1 cellular context compared by ENCODE assay signal in the genomic region with DNA sequence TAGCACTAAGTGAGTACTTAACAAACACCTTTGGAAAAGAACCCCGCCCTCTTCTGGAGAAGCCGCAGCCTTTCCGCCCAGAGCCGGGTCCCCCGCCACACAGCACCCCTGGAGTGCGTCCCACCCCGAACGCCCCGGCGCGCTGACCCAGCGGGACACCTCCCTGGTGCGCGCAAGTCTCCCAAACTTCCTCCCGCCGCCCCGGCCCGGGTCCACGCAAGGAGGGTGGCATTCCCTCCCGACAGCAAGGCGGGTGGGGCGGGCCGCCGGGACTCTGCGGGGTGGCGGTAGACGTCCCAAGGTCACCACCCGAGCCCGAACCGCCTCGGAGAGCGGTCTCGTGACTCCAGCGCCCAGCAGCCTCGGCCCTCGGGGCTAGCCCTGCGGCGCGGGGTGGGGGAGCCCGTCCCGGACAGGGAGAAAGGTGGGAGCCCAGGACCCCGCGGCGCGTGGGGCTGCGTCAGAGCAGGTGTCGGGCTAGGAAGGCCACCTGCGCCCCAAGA.
TF ChIP-seq lines count a peak whose summit lies in the region.

No MANE protein-coding gene starts in this region.

TF ChIP-seq in HepG2, 621 proteins besides CTCF, POLR2A, EP300 and RAD21 (continued from another document and continues in another):
- no peak for TF ChIP-seq HES4 (CRISPR knock-in tag; IDR thresholded peaks at IDR 0.05; ENCODE audit: borderline replicate concordance)
- peak; percentile 88 for TF ChIP-seq AGO2 (optimal IDR thresholded peaks at IDR 0.05; ENCODE audit: low read depth, low read length)
- 0 out of 2 replicates have a peak, but pooled peaks have one; percentile 50 for TF ChIP-seq ESRRA (CRISPR knock-in tag; IDR thresholded peaks at IDR 0.05; ENCODE audit: low read depth)
- TF ChIP-seq HDAC1 (CRISPR knock-in tag; IDR thresholded peaks at IDR 0.05), result peak; percentile 80
- TF ChIP-seq, protein P1, sequence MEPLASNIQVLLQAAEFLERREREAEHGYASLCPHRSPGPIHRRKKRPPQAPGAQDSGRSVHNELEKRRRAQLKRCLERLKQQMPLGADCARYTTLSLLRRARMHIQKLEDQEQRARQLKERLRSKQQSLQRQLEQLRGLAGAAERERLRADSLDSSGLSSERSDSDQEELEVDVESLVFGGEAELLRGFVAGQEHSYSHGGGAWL (CRISPR knock-in tag; IDR thresholded peaks at IDR 0.05), result 0 out of 2 replicates have a peak, but pooled peaks have one; percentile 50
- peak; percentile 46; the same call in 1 of the 2 replicates for TF ChIP-seq ARHGAP35 (CRISPR knock-in tag; IDR thresholded peaks at IDR 0.05; ENCODE audit: borderline replicate concordance)
- no peak for TF ChIP-seq MTA3 (CRISPR knock-in tag; IDR thresholded peaks at IDR 0.05)
- TF ChIP-seq MTA1 (CRISPR knock-in tag; IDR thresholded peaks at IDR 0.05; ENCODE audit: borderline replicate concordance), result no peak
- TF ChIP-seq NFE2L1 (CRISPR knock-in tag; IDR thresholded peaks at IDR 0.05; ENCODE audit: borderline replicate concordance), result 0 out of 2 replicates have a peak, but pooled peaks have one; percentile 65
- 0 out of 2 replicates have a peak, but pooled peaks have one; percentile 30 for TF ChIP-seq RFXANK (CRISPR knock-in tag; IDR thresholded peaks at IDR 0.05)
- TF ChIP-seq RARG (CRISPR knock-in tag; IDR thresholded peaks at IDR 0.05; ENCODE audit: low read depth), result no peak
- no peak; the same call in 1 of the 2 replicates for TF ChIP-seq ATF7-NPFF (CRISPR knock-in tag; IDR thresholded peaks at IDR 0.05; ENCODE audit: low read depth)
- no peak for TF ChIP-seq ZNF441 (CRISPR knock-in tag; IDR thresholded peaks at IDR 0.05; ENCODE audit: borderline replicate concordance)
- no peak for TF ChIP-seq ZNF616 (CRISPR knock-in tag; IDR thresholded peaks at IDR 0.05; ENCODE audit: low read depth)
- TF ChIP-seq ZFP82 (CRISPR knock-in tag; IDR thresholded peaks at IDR 0.05; ENCODE audit: borderline replicate concordance), result peak; percentile 42; the same call in 1 of the 2 replicates
- peak; percentile 82 for TF ChIP-seq FOXC1 (CRISPR knock-in tag; IDR thresholded peaks at IDR 0.05; ENCODE audit: borderline replicate concordance)
- no peak for TF ChIP-seq ZNF260 (CRISPR knock-in tag; IDR thresholded peaks at IDR 0.05; ENCODE audit: borderline replicate concordance, low read depth)
- TF ChIP-seq MEF2D (CRISPR knock-in tag; IDR thresholded peaks at IDR 0.05), result peak; percentile 29; the same call in 1 of the 2 replicates
- TF ChIP-seq TMF1 (CRISPR knock-in tag; IDR thresholded peaks at IDR 0.05; ENCODE audit: low read depth), result no peak
- 0 out of 2 replicates have a peak, but pooled peaks have one; percentile 48 for TF ChIP-seq KAT7 (CRISPR knock-in tag; IDR thresholded peaks at IDR 0.05; ENCODE audit: borderline replicate concordance)
- TF ChIP-seq, protein P2, sequence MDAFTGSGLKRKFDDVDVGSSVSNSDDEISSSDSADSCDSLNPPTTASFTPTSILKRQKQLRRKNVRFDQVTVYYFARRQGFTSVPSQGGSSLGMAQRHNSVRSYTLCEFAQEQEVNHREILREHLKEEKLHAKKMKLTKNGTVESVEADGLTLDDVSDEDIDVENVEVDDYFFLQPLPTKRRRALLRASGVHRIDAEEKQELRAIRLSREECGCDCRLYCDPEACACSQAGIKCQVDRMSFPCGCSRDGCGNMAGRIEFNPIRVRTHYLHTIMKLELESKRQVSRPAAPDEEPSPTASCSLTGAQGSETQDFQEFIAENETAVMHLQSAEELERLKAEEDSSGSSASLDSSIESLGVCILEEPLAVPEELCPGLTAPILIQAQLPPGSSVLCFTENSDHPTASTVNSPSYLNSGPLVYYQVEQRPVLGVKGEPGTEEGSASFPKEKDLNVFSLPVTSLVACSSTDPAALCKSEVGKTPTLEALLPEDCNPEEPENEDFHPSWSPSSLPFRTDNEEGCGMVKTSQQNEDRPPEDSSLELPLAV (CRISPR knock-in tag; conservative IDR thresholded peaks at IDR 0.05; ENCODE audit: low read depth), result no peak
- 0 out of 2 replicates have a peak, but pooled peaks have one; percentile 9 for TF ChIP-seq ZNF543 (CRISPR knock-in tag; IDR thresholded peaks at IDR 0.05)
- TF ChIP-seq, protein P3, sequence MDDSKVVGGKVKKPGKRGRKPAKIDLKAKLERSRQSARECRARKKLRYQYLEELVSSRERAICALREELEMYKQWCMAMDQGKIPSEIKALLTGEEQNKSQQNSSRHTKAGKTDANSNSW (CRISPR knock-in tag; IDR thresholded peaks at IDR 0.05; ENCODE audit: borderline replicate concordance), result no peak
- TF ChIP-seq, protein P4, sequence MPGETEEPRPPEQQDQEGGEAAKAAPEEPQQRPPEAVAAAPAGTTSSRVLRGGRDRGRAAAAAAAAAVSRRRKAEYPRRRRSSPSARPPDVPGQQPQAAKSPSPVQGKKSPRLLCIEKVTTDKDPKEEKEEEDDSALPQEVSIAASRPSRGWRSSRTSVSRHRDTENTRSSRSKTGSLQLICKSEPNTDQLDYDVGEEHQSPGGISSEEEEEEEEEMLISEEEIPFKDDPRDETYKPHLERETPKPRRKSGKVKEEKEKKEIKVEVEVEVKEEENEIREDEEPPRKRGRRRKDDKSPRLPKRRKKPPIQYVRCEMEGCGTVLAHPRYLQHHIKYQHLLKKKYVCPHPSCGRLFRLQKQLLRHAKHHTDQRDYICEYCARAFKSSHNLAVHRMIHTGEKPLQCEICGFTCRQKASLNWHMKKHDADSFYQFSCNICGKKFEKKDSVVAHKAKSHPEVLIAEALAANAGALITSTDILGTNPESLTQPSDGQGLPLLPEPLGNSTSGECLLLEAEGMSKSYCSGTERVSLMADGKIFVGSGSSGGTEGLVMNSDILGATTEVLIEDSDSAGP (CRISPR knock-in tag; IDR thresholded peaks at IDR 0.05; ENCODE audit: borderline replicate concordance), result peak; percentile 80; the same call in 1 of the 2 replicates
- TF ChIP-seq, protein P5, sequence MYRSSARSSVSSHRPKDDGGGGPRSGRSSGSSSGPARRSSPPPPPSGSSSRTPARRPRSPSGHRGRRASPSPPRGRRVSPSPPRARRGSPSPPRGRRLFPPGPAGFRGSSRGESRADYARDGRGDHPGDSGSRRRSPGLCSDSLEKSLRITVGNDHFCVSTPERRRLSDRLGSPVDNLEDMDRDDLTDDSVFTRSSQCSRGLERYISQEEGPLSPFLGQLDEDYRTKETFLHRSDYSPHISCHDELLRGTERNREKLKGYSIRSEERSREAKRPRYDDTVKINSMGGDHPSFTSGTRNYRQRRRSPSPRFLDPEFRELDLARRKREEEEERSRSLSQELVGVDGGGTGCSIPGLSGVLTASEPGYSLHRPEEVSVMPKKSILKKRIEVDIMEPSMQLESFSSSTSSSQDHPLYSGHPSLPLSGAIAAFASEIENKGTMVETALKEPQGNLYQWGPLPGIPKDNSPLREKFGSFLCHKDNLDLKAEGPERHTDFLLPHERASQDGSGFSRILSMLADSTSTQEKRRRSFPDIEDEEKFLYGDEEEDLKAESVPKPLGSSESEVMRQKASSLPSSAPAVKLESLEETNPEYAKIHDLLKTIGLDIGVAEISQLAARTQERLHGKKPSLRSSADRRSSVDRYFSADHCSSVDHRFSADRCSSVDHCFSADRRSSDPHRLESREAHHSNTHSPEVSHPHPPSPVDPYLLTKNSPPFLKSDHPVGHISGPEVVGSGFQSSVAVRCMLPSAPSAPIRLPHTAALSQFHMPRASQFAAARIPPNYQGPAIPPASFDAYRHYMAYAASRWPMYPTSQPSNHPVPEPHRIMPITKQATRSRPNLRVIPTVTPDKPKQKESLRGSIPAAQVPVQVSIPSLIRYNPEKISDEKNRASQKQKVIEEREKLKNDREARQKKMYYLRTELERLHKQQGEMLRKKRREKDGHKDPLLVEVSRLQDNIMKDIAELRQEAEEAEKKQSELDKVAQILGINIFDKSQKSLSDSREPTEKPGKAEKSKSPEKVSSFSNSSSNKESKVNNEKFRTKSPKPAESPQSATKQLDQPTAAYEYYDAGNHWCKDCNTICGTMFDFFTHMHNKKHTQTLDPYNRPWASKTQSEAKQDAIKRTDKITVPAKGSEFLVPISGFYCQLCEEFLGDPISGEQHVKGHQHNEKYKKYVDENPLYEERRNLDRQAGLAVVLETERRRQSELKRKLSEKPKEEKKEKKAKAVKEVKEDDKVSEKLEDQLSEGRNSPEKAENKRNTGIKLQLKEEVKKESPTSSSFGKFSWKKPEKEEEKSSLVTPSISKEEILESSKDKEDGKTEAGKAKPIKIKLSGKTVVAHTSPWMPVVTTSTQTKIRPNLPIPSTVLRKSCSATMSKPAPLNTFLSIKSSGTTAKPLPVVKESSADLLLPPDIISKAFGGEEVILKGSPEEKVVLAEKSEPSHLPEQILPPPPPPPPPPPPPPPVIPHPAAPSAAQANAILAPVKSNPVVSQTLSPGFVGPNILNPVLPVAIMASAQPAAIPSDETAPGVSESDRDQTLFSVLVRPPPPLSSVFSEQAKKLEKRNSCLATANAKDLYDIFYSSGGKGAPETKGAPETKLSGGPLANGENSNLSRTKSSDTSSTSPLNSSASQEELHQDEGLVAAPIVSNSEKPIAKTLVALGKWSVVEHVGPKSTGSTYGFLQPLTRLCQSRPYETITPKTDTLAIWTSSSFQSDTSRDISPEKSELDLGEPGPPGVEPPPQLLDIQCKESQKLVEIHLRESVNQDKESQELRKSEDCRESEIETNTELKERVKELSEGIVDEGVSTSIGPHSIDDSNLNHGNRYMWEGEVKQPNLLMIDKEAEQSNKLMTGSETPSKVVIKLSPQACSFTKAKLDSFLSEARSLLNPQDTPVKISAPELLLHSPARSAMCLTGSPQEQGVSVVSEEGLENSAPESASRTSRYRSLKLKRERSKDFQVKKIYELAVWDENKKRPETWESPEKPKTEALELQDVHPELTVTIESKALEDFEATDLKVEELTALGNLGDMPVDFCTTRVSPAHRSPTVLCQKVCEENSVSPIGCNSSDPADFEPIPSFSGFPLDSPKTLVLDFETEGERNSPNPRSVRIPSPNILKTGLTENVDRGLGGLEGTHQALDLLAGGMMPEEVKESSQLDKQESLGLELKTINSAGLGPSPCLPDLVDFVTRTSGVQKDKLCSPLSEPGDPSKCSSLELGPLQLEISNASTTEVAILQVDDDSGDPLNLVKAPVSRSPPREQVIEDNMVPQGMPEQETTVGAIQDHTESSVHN (CRISPR knock-in tag; IDR thresholded peaks at IDR 0.05), result no peak
- no peak for TF ChIP-seq SOX6 (IDR thresholded peaks at IDR 0.05)
- TF ChIP-seq SOX6 (CRISPR knock-in tag; IDR thresholded peaks at IDR 0.05), result peak; percentile 54
- no peak for TF ChIP-seq PHB2 (IDR thresholded peaks at IDR 0.05; ENCODE audit: partially characterized antibody)
- TF ChIP-seq, protein P6, sequence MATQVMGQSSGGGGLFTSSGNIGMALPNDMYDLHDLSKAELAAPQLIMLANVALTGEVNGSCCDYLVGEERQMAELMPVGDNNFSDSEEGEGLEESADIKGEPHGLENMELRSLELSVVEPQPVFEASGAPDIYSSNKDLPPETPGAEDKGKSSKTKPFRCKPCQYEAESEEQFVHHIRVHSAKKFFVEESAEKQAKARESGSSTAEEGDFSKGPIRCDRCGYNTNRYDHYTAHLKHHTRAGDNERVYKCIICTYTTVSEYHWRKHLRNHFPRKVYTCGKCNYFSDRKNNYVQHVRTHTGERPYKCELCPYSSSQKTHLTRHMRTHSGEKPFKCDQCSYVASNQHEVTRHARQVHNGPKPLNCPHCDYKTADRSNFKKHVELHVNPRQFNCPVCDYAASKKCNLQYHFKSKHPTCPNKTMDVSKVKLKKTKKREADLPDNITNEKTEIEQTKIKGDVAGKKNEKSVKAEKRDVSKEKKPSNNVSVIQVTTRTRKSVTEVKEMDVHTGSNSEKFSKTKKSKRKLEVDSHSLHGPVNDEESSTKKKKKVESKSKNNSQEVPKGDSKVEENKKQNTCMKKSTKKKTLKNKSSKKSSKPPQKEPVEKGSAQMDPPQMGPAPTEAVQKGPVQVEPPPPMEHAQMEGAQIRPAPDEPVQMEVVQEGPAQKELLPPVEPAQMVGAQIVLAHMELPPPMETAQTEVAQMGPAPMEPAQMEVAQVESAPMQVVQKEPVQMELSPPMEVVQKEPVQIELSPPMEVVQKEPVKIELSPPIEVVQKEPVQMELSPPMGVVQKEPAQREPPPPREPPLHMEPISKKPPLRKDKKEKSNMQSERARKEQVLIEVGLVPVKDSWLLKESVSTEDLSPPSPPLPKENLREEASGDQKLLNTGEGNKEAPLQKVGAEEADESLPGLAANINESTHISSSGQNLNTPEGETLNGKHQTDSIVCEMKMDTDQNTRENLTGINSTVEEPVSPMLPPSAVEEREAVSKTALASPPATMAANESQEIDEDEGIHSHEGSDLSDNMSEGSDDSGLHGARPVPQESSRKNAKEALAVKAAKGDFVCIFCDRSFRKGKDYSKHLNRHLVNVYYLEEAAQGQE (IDR thresholded peaks at IDR 0.05; ENCODE audit: borderline replicate concordance in 1 of 2, low read depth in 1 of 2, low read length in 2 of 2), result no peak
- TF ChIP-seq, protein P7, sequence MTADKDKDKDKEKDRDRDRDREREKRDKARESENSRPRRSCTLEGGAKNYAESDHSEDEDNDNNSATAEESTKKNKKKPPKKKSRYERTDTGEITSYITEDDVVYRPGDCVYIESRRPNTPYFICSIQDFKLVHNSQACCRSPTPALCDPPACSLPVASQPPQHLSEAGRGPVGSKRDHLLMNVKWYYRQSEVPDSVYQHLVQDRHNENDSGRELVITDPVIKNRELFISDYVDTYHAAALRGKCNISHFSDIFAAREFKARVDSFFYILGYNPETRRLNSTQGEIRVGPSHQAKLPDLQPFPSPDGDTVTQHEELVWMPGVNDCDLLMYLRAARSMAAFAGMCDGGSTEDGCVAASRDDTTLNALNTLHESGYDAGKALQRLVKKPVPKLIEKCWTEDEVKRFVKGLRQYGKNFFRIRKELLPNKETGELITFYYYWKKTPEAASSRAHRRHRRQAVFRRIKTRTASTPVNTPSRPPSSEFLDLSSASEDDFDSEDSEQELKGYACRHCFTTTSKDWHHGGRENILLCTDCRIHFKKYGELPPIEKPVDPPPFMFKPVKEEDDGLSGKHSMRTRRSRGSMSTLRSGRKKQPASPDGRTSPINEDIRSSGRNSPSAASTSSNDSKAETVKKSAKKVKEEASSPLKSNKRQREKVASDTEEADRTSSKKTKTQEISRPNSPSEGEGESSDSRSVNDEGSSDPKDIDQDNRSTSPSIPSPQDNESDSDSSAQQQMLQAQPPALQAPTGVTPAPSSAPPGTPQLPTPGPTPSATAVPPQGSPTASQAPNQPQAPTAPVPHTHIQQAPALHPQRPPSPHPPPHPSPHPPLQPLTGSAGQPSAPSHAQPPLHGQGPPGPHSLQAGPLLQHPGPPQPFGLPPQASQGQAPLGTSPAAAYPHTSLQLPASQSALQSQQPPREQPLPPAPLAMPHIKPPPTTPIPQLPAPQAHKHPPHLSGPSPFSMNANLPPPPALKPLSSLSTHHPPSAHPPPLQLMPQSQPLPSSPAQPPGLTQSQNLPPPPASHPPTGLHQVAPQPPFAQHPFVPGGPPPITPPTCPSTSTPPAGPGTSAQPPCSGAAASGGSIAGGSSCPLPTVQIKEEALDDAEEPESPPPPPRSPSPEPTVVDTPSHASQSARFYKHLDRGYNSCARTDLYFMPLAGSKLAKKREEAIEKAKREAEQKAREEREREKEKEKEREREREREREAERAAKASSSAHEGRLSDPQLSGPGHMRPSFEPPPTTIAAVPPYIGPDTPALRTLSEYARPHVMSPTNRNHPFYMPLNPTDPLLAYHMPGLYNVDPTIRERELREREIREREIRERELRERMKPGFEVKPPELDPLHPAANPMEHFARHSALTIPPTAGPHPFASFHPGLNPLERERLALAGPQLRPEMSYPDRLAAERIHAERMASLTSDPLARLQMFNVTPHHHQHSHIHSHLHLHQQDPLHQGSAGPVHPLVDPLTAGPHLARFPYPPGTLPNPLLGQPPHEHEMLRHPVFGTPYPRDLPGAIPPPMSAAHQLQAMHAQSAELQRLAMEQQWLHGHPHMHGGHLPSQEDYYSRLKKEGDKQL (CRISPR knock-in tag; IDR thresholded peaks at IDR 0.05; ENCODE audit: low read depth), result no peak
- TF ChIP-seq CBFB (CRISPR knock-in tag; IDR thresholded peaks at IDR 0.05), result 0 out of 2 replicates have a peak, but pooled peaks have one; percentile 16
- 0 out of 2 replicates have a peak, but pooled peaks have one; percentile 21 for TF ChIP-seq ZFP36L2 (CRISPR knock-in tag; IDR thresholded peaks at IDR 0.05)
